ENCODE assay signal across 27 cellular contexts in the genomic region with DNA sequence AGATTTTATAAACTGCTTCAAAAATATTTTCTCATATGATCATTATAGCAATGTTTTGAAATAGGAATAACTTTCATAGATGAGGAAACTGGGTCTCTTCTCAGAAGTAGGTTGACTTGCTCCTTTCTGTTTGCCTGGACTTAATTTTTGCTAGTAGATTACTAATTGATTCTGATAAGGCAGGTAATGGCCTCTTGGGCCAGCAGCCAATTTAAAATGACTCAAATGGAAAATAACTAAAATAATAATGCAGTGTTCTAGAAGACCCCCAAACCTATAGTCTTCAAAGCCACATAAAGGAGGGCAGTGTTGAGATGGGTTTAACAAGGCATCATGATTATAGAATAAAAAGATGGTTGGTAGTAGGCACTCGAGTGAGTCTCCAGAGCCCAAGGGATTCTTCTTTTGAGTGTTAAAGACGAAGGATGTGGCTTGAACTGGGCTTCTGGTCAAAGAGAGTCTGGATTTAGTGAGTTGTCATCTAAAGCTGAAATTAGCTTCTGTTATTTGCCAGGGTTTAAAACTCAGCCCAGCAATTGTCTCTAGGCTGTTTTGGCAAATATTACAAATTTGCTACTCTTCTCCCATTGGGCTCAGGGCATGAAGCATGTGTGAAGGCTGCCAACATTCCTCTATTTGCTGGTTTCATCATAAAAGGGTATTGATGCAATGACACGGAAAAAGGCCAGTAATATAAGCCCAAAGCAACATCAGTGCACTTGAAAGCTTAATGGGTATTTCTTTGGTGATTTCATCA.
"Had no signal": no experiment of that assay in that cellular context is flagged by ENCODE, and none has a peak within 500 bp of the region (broad histone marks: within the 10 kb centered on the region; RNA-seq: fewer than 3 reads in every experiment).

No MANE protein-coding gene starts in this region.

- DNase-seq: activated B cell treated with CpG ODN at 0.5 μM for 24 hours; activated CD4-positive, alpha-beta T cell treated with anti-CD3 and anti-CD28 coated beads for 1 hour; activated CD4-positive, alpha-beta T cell treated with anti-CD3 and anti-CD28 coated beads, Interleukin-2, amount 10 ng/mL, durations not matched to agents 24 days and 14 days; activated CD4-positive, alpha-beta T cell treated with anti-CD3 and anti-CD28 coated beads, Interleukin-2, amount 50 U/mL, for 48 hours; activated CD8-positive, alpha-beta memory T cell treated with anti-CD3 and anti-CD28 coated beads, Interleukin-2, amount 10 ng/mL, durations not matched to agents 7 days and 5 days; activated effector memory CD4-positive, alpha-beta T cell treated with Interleukin-2 at 50 U/mL for 16 hours; activated naive CD4-positive, alpha-beta T cell; activated naive CD8-positive, alpha-beta T cell treated with anti-CD3 and anti-CD28 coated beads, Interleukin-2, amount 50 U/mL, for 24 hours; activated T-cell treated with anti-CD3 and anti-CD28 coated beads, Interleukin-2, amount 50 U/mL, for 24 hours; amniotic stem cell; body of pancreas; Kasumi-1; NCI-H1694 treated with DMSO at 0.1 percent for 48 hours; NCI-H2029 treated with DMSO at 0.1 percent for 48 hours; NCI-H446; NCI-H524; NCI-H748 treated with DMSO at 0.1 percent for 48 hours; NK-92 treated with Interleukin-12 subunit alpha and Interleukin-12 subunit beta, amount 100 ng/mL, for 24 hours; Peyer's patch; Right ventricle myocardium superior; SJCRH30; T-helper 17 cell; T-helper 9 cell had no signal

- H3K4me3 ChIP-seq: ascending aorta, body of pancreas, K562, Peyer's patch, SJCRH30 had no signal

- H3K27ac ChIP-seq: ascending aorta, body of pancreas, Peyer's patch, RWPE1, SJCRH30 had no signal

- H3K4me1 ChIP-seq: ascending aorta, body of pancreas, Peyer's patch, SJCRH30 had no signal

- ATAC-seq: activated CD8-positive, alpha-beta memory T cell treated with anti-CD3 and anti-CD28 coated beads, Interleukin-2, amount 10 ng/mL, durations not matched to agents 7 days and 5 days; activated naive CD4-positive, alpha-beta T cell treated with anti-CD3 and anti-CD28 coated beads, Interleukin-2, amount 50 U/mL, for 72 hours; activated naive CD8-positive, alpha-beta T cell treated with anti-CD3 and anti-CD28 coated beads, Interleukin-2, amount 50 U/mL, for 24 hours; body of pancreas; K562; T-helper 17 cell had no signal

- H3K27me3 ChIP-seq: ascending aorta, body of pancreas, Peyer's patch, SJCRH30 had no signal

- H3K36me3 ChIP-seq: ascending aorta, Peyer's patch, SJCRH30 had no signal

- H3K9me3 ChIP-seq: ascending aorta, body of pancreas, Peyer's patch, SJCRH30 had no signal
